ENCODE assay signal across 11 cellular contexts in genomic region chr2:196200557-196200956, GRCh38. TPM values are rescaled to one million over a fixed set of nuclear protein-coding genes. Genes with fewer than 3 reads are reported as not detected.
A peak's percentile ranks its signal among the peaks of the same experiment; 100 is the strongest.
DNase-seq lines count a peak whose midpoint lies in the region; ATAC-seq and TF ChIP-seq lines count a peak whose summit lies in the region.
"Had no signal": no experiment of that assay in that cellular context is flagged by ENCODE, and none has a peak within 500 bp of the region (broad histone marks: within the 10 kb centered on the region; RNA-seq: fewer than 3 reads in every experiment).

No MANE protein-coding gene starts in this region.

- H3K27me3 ChIP-seq in esophagus muscularis mucosa, result no peaks in the 10 kb centered on the region
- H3K27me3 ChIP-seq: ascending aorta, heart left ventricle had no signal

- peak overlapping the region; percentile 62 for H3K4me3 Mint-ChIP-seq in activated T-cell treated with anti-CD3 and anti-CD28 coated beads, Interleukin-2, amount 50 U/mL, for 4 hours
- H3K4me3 Mint-ChIP-seq in stimulated activated effector memory CD8-positive, alpha-beta T cell treated with anti-CD3 and anti-CD28 coated beads, Interleukin-12 subunit alpha, Interleukin-12 subunit beta, amount 100 ng/mL, for 72 hours, result peak overlapping the region; percentile 62

- peaks cover 53% of the 10 kb centered on the region for H3K4me1 Mint-ChIP-seq in activated T-cell treated with anti-CD3 and anti-CD28 coated beads, Interleukin-2, amount 50 U/mL, for 4 hours (ENCODE audit: low read depth)
- peaks cover 37% of the 10 kb centered on the region for H3K4me1 Mint-ChIP-seq in stimulated activated effector memory CD8-positive, alpha-beta T cell treated with anti-CD3 and anti-CD28 coated beads, Interleukin-12 subunit alpha, Interleukin-12 subunit beta, amount 100 ng/mL, for 72 hours

- no peak overlapping the region for H3K4me3 ChIP-seq in esophagus muscularis mucosa

- TF ChIP-seq EP300 in esophagus muscularis mucosa (IDR thresholded peaks at IDR 0.05), result no peak

- H3K4me1 ChIP-seq in esophagus muscularis mucosa, result peaks cover 0 to 2% (median 0%) of the 10 kb centered on the region in 4 donors

- H3K27ac ChIP-seq in KOPT-K1 (ENCODE audit: low read depth, low read length, poor library complexity, severe bottlenecking) (peak overlapping the region; percentile 71), esophagus muscularis mucosa (replicated peaks in 1 of 4) (no peak overlapping the region)
- H3K27ac ChIP-seq: ascending aorta, HL-60 had no signal

- 100% methylated on average over 2 of the region's 2 CpGs for WGBS in esophagus muscularis mucosa

- H3K36me3 ChIP-seq in KOPT-K1 (ENCODE audit: insufficient read depth, low read length), result no peaks in the 10 kb centered on the region
- H3K36me3 ChIP-seq in esophagus muscularis mucosa, result peaks cover 0 to 14% (median 0%) of the 10 kb centered on the region in 4 donors
- H3K36me3 ChIP-seq: ascending aorta had no signal

- intact Hi-C loops in esophagus muscularis mucosa (cut with DNase I), result no loop called here
- intact Hi-C loops in posterior cingulate gyrus (cut with DNase I), result no loop called here

- H3K27me3 Mint-ChIP-seq in activated T-cell treated with anti-CD3 and anti-CD28 coated beads, Interleukin-2, amount 50 U/mL, for 4 hours (ENCODE audit: low read depth), result no peaks in the 10 kb centered on the region

- no peak for TF ChIP-seq CTCF in esophagus muscularis mucosa (IDR thresholded peaks at IDR 0.05)

- peak; percentile 95 for ATAC-seq in activated T-cell treated with anti-CD3 and anti-CD28 coated beads, Interleukin-2, amount 50 U/mL, for 4 hours
- peak; percentile 96 for ATAC-seq in HG02588 (IDR thresholded peaks at IDR 0.05; ENCODE audit: unreplicated experiment)
- ATAC-seq in stimulated activated effector memory CD8-positive, alpha-beta T cell treated with anti-CD3 and anti-CD28 coated beads, Interleukin-12 subunit alpha, Interleukin-12 subunit beta, amount 100 ng/mL, for 72 hours, result peak; percentile 100
- ATAC-seq: heart left ventricle had no signal

- peak overlapping the region; percentile 92 for H3K27ac Mint-ChIP-seq in stimulated activated effector memory CD8-positive, alpha-beta T cell treated with anti-CD3 and anti-CD28 coated beads, Interleukin-12 subunit alpha, Interleukin-12 subunit beta, amount 100 ng/mL, for 72 hours

- no peaks in the 10 kb centered on the region for H3K36me3 Mint-ChIP-seq in activated T-cell treated with anti-CD3 and anti-CD28 coated beads, Interleukin-2, amount 50 U/mL, for 4 hours (ENCODE audit: insufficient read depth)
- no peaks in the 10 kb centered on the region for H3K36me3 Mint-ChIP-seq in stimulated activated effector memory CD8-positive, alpha-beta T cell treated with anti-CD3 and anti-CD28 coated beads, Interleukin-12 subunit alpha, Interleukin-12 subunit beta, amount 100 ng/mL, for 72 hours

- DNase-seq in activated T-cell treated with anti-CD3 and anti-CD28 coated beads, Interleukin-2, amount 50 U/mL, for 4 hours, result no peak
- DNase-seq in activated T-cell treated with anti-CD3 and anti-CD28 coated beads for 4 hours (no peak), activated gamma-delta T cell treated with Interleukin-2 at 50 U/mL for 16 hours (no peak), esophagus muscularis mucosa (ENCODE audit: extremely low spot score) (no peak), posterior cingulate gyrus (no peak)
- DNase-seq in stimulated activated effector memory CD8-positive, alpha-beta T cell treated with anti-CD3 and anti-CD28 coated beads, Interleukin-12 subunit alpha, Interleukin-12 subunit beta, amount 100 ng/mL, for 72 hours (ENCODE audit: low spot score in 2 of 2), result no peak
- DNase-seq: heart left ventricle had no signal

- peaks cover 9% of the 10 kb centered on the region for H3K9me3 Mint-ChIP-seq in activated T-cell treated with anti-CD3 and anti-CD28 coated beads, Interleukin-2, amount 50 U/mL, for 4 hours
- H3K9me3 Mint-ChIP-seq in stimulated activated effector memory CD8-positive, alpha-beta T cell treated with anti-CD3 and anti-CD28 coated beads, Interleukin-12 subunit alpha, Interleukin-12 subunit beta, amount 100 ng/mL, for 72 hours, result no peaks in the 10 kb centered on the region

- TF ChIP-seq POLR2A in esophagus muscularis mucosa (IDR thresholded peaks at IDR 0.05; ENCODE audit: low read depth), result no peak

- H3K9me3 ChIP-seq in KOPT-K1 (ENCODE audit: insufficient read depth, low read length, poor library complexity, severe bottlenecking), result no peaks in the 10 kb centered on the region
- no peaks in the 10 kb centered on the region for H3K9me3 ChIP-seq in esophagus muscularis mucosa
- H3K9me3 ChIP-seq: ascending aorta, heart left ventricle had no signal

RNA-seq across cellular contexts. Expression of gene STK17B, which starts 29.2 kb away (rescaled TPM):
- total RNA-seq in activated T-cell treated with anti-CD3 and anti-CD28 coated beads, Interleukin-2, amount 50 U/mL, for 4 hours, result 100 to 1,000 TPM; 107 to 166 (median 129) TPM
- total RNA-seq in esophagus muscularis mucosa, result 10 to 100 TPM in 1 of 4 donors, 1 to 10 TPM in 3; 6.9 to 24.2 (median 9.4) TPM

Comparison
In these comparisons a context has a peak if more than half of its experiments do, and no peak if none do; other contexts are left out.
1. RNA of gene STK17B, which starts 29.2 kb away (total RNA-seq): 107 to 166 TPM in activated T-cell treated with anti-CD3 and anti-CD28 coated beads, Interleukin-2, amount 50 U/mL, for 4 hours; 6.9 to 24.2 TPM in esophagus muscularis mucosa; every median in the first group is over 4 times any median in the second.
2. Peak in every context shown above with its lines, with median percentiles within 50 percentile points of each other: ATAC-seq.